Comparison of ENCODE assay signal across 1 cellular context in the genomic region with DNA sequence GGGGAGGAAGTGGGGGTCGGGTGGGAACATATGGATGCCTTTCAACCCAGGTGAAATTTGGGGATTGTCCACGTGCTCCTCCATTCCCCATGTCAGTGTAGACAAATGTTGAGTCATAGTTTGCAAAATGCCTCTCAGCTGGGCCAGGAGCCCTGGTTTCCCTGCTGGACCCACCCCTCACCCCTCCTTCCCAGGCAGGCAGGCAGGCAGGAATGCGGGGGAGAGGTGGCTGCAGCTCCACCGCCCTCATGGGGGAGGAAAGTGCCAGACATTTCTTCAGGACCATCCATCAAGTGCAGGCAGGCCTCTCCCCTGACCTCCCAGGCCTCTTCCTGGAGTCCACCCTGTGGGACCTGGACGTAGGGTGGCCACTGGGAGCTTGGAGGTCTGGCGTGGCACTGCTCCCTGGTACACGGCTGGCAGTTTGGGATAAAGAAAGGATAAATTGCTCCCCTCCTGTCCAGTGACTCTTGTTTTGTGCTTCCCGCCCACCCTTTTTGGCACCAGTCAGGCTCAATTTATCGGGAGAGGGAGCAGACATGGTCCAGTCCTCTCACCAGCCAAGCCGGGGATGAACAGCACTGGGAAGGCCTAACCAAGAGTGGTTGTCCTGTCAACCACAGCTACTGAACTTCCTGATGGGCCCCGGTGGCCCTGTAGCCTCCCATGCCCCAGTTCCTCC.
TF ChIP-seq lines count a peak whose summit lies in the region.

No MANE protein-coding gene starts in this region.

TF ChIP-seq in HEK293, 187 proteins besides CTCF, POLR2A, EP300 and RAD21 (continued from another document and continues in another):
- TF ChIP-seq, protein P1, sequence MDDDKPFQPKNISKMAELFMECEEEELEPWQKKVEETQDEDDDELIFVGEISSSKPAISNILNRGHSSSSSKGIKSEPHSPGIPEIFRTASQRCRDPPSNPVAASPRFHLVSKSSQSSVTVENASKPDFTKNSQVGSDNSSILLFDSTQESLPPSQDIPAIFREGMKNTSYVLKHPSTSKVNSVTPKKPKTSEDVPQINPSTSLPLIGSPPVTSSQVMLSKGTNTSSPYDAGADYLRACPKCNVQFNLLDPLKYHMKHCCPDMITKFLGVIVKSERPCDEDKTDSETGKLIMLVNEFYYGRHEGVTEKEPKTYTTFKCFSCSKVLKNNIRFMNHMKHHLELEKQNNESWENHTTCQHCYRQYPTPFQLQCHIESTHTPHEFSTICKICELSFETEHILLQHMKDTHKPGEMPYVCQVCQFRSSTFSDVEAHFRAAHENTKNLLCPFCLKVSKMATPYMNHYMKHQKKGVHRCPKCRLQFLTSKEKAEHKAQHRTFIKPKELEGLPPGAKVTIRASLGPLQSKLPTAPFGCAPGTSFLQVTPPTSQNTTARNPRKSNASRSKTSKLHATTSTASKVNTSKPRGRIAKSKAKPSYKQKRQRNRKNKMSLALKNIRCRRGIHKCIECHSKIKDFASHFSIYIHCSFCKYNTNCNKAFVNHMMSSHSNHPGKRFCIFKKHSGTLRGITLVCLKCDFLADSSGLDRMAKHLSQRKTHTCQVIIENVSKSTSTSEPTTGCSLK (tag by site-specific recombination; IDR thresholded peaks at IDR 0.05): no peak
- TF ChIP-seq KLF1 (tag by site-specific recombination; IDR thresholded peaks at IDR 0.05): peak; percentile 75
- no peak for TF ChIP-seq ZBTB10 (tag by site-specific recombination; IDR thresholded peaks at IDR 0.05)
- TF ChIP-seq PRDM10 (tag by site-specific recombination; IDR thresholded peaks at IDR 0.05): peak; percentile 91
- TF ChIP-seq ZNF324 (tag by site-specific recombination; IDR thresholded peaks at IDR 0.05): no peak
- no peak for TF ChIP-seq PBX3 (CRISPR knock-in tag; IDR thresholded peaks at IDR 0.05)
- no peak for TF ChIP-seq ZNF830 (tag by site-specific recombination; IDR thresholded peaks at IDR 0.05; ENCODE audit: low read depth)
- TF ChIP-seq ZNF785 (tag by site-specific recombination; IDR thresholded peaks at IDR 0.05): no peak
- TF ChIP-seq ZNF433 (tag by site-specific recombination; IDR thresholded peaks at IDR 0.05; ENCODE audit: low read depth): no peak
- TF ChIP-seq ZNF202 (tag by site-specific recombination; IDR thresholded peaks at IDR 0.05; ENCODE audit: borderline replicate concordance): no peak
- no peak for TF ChIP-seq HIC1 (tag by site-specific recombination; IDR thresholded peaks at IDR 0.05)
- no peak for TF ChIP-seq PRDM6 (tag by site-specific recombination; IDR thresholded peaks at IDR 0.05)
- TF ChIP-seq, protein P2, sequence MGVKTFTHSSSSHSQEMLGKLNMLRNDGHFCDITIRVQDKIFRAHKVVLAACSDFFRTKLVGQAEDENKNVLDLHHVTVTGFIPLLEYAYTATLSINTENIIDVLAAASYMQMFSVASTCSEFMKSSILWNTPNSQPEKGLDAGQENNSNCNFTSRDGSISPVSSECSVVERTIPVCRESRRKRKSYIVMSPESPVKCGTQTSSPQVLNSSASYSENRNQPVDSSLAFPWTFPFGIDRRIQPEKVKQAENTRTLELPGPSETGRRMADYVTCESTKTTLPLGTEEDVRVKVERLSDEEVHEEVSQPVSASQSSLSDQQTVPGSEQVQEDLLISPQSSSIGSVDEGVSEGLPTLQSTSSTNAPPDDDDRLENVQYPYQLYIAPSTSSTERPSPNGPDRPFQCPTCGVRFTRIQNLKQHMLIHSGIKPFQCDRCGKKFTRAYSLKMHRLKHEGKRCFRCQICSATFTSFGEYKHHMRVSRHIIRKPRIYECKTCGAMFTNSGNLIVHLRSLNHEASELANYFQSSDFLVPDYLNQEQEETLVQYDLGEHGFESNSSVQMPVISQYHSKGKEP (tag by site-specific recombination; IDR thresholded peaks at IDR 0.05): no peak
- peak; percentile 86 for TF ChIP-seq ZFHX2 (tag by site-specific recombination; conservative IDR thresholded peaks at IDR 0.05)
- no peak for TF ChIP-seq REST (tag by site-specific recombination; IDR thresholded peaks at IDR 0.05)
- TF ChIP-seq SALL2 (tag by site-specific recombination; IDR thresholded peaks at IDR 0.05; ENCODE audit: borderline replicate concordance): no peak
- TF ChIP-seq ZNF354C (tag by site-specific recombination; IDR thresholded peaks at IDR 0.05; ENCODE audit: borderline replicate concordance, low read depth): no peak
- TF ChIP-seq ZNF146 (tag by site-specific recombination; IDR thresholded peaks at IDR 0.05): no peak
- no peak for TF ChIP-seq ZNF843 (tag by site-specific recombination; IDR thresholded peaks at IDR 0.05)
- TF ChIP-seq ZNF302 (tag by site-specific recombination; IDR thresholded peaks at IDR 0.05; ENCODE audit: low read depth): no peak
- no peak for TF ChIP-seq OSR2 (tag by site-specific recombination; IDR thresholded peaks at IDR 0.05)
- no peak for TF ChIP-seq ZNF148 (tag by site-specific recombination; IDR thresholded peaks at IDR 0.05; ENCODE audit: borderline replicate concordance)
- TF ChIP-seq WT1 (tag by site-specific recombination; IDR thresholded peaks at IDR 0.05): peak; percentile 60; the same call in 1 of the 2 replicates
- TF ChIP-seq SP7 (tag by site-specific recombination; IDR thresholded peaks at IDR 0.05): no peak
- no peak for TF ChIP-seq ZNF121 (tag by site-specific recombination; IDR thresholded peaks at IDR 0.05)
- no peak for TF ChIP-seq ZFP69B (tag by site-specific recombination; IDR thresholded peaks at IDR 0.05)
- peak; percentile 77 for TF ChIP-seq ZSCAN30 (tag by site-specific recombination; IDR thresholded peaks at IDR 0.05)
- TF ChIP-seq ZFP3 (tag by site-specific recombination; IDR thresholded peaks at IDR 0.05; ENCODE audit: low read depth): no peak
- TF ChIP-seq ZNF16 (tag by site-specific recombination; IDR thresholded peaks at IDR 0.05; ENCODE audit: low read depth): no peak
- peak; percentile 31; the same call in 1 of the 2 replicates for TF ChIP-seq ZNF629 (tag by site-specific recombination; IDR thresholded peaks at IDR 0.05)
